Comparison of ENCODE assay signal across 19 cellular contexts in genomic region chr20:32632461-32633354, GRCh38. TPM values are rescaled to one million over a fixed set of nuclear protein-coding genes. Genes with fewer than 3 reads are reported as not detected.
"Had no signal": no experiment of that assay in that cellular context is flagged by ENCODE, and none has a peak within 500 bp of the region (broad histone marks: within the 10 kb centered on the region; RNA-seq: fewer than 3 reads in every experiment).

No MANE protein-coding gene starts in this region.

- DNase-seq: activated CD4-positive, alpha-beta memory T cell treated with anti-CD3 and anti-CD28 coated beads, Interleukin-2, amount 10 ng/mL, durations not matched to agents 7 days and 5 days; activated CD4-positive, alpha-beta T cell treated with anti-CD3 and anti-CD28 coated beads for 36 hours; activated effector memory CD4-positive, alpha-beta T cell treated with Interleukin-2 at 50 U/mL for 16 hours; activated naive CD4-positive, alpha-beta T cell treated with anti-CD3 and anti-CD28 coated beads, Interleukin-2, amount 50 U/mL, for 16 hours; activated T-cell treated with anti-CD3 and anti-CD28 coated beads, Interleukin-2, amount 50 U/mL, for 4 hours; left lung; naive thymus-derived CD8-positive, alpha-beta T cell; psoas muscle; stimulated activated naive CD8-positive, alpha-beta T cell treated with anti-CD3 and anti-CD28 coated beads, Interleukin-15, Interleukin-2, amounts not matched to agents 100 U/mL and 50 U/mL, for 24 hours; T1000; trophoblast cell had no signal

- H3K36me3 ChIP-seq: esophagus muscularis mucosa, left lung had no signal

- H3K79me2 ChIP-seq: hepatocyte had no signal

- H3K27ac ChIP-seq: esophagus muscularis mucosa, hepatocyte, left lung, psoas muscle had no signal

- H3K9me3 ChIP-seq: esophagus muscularis mucosa, left lung, psoas muscle had no signal

- H3K27me3 ChIP-seq: hepatocyte had no signal

- ATAC-seq: activated CD4-positive, alpha-beta T cell treated with anti-CD3 and anti-CD28 coated beads for 36 hours; activated T-cell treated with anti-CD3 and anti-CD28 coated beads, Interleukin-2, amount 50 U/mL, for 4 hours; left lung; naive thymus-derived CD8-positive, alpha-beta T cell; psoas muscle; sciatic nerve; stimulated activated naive CD8-positive, alpha-beta T cell treated with anti-CD3 and anti-CD28 coated beads, Interleukin-15, Interleukin-2, amounts not matched to agents 100 U/mL and 50 U/mL, for 24 hours had no signal

- H3K4me3 ChIP-seq: esophagus muscularis mucosa, hepatocyte, left lung, psoas muscle had no signal

- H3K4me2 ChIP-seq: hepatocyte had no signal

RNA-seq across cellular contexts. Expression of gene C20orf203, which starts 41.0 kb away (rescaled TPM):
- total RNA-seq: activated CD4-positive, alpha-beta T cell treated with anti-CD3 and anti-CD28 coated beads for 36 hours; activated T-cell treated with anti-CD3 and anti-CD28 coated beads, Interleukin-2, amount 50 U/mL, for 4 hours; cardiac septum; glomerular endothelial cell; hepatocyte; left lung; mucosa of gallbladder; osteocyte had no signal
- polyA plus RNA-seq: hepatocyte, keratinocyte, psoas muscle had no signal
